Comparison of ENCODE assay signal across 2 cellular contexts in the genomic region with DNA sequence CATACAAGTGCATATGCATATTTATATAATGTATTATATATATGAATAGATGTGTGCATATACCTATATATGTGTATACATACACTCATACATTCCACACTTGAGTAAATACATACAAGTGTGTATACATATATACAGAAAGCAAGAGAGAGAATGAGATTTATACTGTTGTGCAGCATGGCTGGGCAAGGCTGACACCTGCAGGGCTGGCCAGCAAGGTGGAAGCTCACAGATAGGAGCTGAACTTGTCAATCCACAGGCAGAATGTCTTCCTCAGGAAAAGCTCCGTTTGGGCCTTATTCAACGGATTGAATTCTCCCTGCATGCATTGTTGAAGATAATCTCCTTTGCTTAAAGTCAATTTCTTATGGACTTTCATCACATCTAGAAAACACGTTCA.
TF ChIP-seq lines count a peak whose summit lies in the region.

No MANE protein-coding gene starts in this region.

TF ChIP-seq in SK-N-SH, 30 proteins besides CTCF, POLR2A, EP300 and RAD21 (continued from another document):
- TF ChIP-seq, protein P1, sequence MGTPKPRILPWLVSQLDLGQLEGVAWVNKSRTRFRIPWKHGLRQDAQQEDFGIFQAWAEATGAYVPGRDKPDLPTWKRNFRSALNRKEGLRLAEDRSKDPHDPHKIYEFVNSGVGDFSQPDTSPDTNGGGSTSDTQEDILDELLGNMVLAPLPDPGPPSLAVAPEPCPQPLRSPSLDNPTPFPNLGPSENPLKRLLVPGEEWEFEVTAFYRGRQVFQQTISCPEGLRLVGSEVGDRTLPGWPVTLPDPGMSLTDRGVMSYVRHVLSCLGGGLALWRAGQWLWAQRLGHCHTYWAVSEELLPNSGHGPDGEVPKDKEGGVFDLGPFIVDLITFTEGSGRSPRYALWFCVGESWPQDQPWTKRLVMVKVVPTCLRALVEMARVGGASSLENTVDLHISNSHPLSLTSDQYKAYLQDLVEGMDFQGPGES (IDR thresholded peaks at IDR 0.05; ENCODE audit: low read depth, low read length), result no peak
- no peak for TF ChIP-seq YY1 (IDR thresholded peaks at IDR 0.05; ENCODE audit: low read depth)
- TF ChIP-seq, protein P2, sequence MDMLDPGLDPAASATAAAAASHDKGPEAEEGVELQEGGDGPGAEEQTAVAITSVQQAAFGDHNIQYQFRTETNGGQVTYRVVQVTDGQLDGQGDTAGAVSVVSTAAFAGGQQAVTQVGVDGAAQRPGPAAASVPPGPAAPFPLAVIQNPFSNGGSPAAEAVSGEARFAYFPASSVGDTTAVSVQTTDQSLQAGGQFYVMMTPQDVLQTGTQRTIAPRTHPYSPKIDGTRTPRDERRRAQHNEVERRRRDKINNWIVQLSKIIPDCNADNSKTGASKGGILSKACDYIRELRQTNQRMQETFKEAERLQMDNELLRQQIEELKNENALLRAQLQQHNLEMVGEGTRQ (IDR thresholded peaks at IDR 0.05; ENCODE audit: borderline replicate concordance, low read depth, low read length), result no peak
- no peak for TF ChIP-seq TCF12 (IDR thresholded peaks at IDR 0.05)
- TF ChIP-seq TAF1 (IDR thresholded peaks at IDR 0.05; ENCODE audit: borderline replicate concordance, low read depth, low read length), result no peak
- no peak for TF ChIP-seq POLR2AphosphoS5 (IDR thresholded peaks at IDR 0.05; ENCODE audit: low read depth, low read length)
- no peak for TF ChIP-seq TEAD4 (IDR thresholded peaks at IDR 0.05; ENCODE audit: borderline replicate concordance, insufficient read depth)

TF ChIP-seq in SK-N-SH treated with all-trans-retinoic acid at 6 μM for 48 hours, 23 proteins besides CTCF, POLR2A, EP300 and RAD21 (continued from another document):
- TF ChIP-seq, protein P3, sequence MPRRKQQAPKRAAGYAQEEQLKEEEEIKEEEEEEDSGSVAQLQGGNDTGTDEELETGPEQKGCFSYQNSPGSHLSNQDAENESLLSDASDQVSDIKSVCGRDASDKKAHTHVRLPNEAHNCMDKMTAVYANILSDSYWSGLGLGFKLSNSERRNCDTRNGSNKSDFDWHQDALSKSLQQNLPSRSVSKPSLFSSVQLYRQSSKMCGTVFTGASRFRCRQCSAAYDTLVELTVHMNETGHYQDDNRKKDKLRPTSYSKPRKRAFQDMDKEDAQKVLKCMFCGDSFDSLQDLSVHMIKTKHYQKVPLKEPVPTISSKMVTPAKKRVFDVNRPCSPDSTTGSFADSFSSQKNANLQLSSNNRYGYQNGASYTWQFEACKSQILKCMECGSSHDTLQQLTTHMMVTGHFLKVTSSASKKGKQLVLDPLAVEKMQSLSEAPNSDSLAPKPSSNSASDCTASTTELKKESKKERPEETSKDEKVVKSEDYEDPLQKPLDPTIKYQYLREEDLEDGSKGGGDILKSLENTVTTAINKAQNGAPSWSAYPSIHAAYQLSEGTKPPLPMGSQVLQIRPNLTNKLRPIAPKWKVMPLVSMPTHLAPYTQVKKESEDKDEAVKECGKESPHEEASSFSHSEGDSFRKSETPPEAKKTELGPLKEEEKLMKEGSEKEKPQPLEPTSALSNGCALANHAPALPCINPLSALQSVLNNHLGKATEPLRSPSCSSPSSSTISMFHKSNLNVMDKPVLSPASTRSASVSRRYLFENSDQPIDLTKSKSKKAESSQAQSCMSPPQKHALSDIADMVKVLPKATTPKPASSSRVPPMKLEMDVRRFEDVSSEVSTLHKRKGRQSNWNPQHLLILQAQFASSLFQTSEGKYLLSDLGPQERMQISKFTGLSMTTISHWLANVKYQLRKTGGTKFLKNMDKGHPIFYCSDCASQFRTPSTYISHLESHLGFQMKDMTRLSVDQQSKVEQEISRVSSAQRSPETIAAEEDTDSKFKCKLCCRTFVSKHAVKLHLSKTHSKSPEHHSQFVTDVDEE (CRISPR knock-in tag; IDR thresholded peaks at IDR 0.05), result no peak
